ENCODE assay signal across 8 cellular contexts in the genomic region with DNA sequence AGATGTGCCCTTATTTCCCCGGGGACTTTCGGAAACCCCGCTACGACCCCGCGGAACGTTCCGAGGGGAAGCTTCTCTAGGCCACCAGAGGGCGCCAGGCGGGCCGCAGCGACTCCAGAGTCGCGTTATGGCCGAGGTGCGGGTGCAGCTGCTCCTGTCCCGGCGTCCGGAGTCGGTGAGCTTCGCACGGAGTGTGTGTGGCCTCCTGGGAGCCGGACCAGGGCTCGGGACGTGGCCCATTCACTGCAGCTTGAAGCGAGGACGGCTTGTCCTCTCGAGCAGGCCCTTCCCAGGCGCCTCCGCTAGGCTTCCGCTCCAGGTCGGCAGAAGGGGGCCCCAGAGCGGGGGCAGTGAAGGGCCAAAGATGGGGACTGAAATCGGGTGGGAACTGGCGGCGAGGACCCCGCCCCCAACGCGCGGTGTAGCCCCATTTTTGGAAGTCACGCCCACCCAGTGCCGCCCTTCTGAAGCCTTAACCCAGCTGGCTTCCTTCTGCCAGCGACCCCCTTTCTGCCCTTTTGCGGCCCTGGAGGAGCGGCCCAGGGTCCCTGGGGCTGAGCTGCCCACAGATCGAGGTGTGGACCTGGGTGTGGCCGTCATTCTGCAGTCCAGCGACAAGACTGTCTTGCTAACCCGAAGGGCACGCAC. TPM values are rescaled to one million over a fixed set of nuclear protein-coding genes. Genes with fewer than 3 reads are reported as not detected.
A peak's percentile ranks its signal among the peaks of the same experiment; 100 is the strongest.
DNase-seq lines count a peak whose midpoint lies in the region; ATAC-seq and TF ChIP-seq lines count a peak whose summit lies in the region.

A gene with protein sequence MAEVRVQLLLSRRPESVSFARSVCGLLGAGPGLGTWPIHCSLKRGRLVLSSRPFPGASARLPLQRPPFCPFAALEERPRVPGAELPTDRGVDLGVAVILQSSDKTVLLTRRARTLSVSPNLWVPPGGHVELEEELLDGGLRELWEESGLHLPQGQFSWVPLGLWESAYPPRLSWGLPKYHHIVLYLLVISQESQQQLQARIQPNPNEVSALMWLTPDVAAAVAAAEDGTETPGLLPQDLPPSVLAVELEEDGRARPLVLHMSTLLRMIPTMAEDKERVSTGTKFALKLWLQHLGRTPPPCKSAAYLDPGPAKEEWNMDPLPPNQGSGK (plus strand): TSS at position 117 of the 648 bp plus-strand sequence. CDS start 11 bp downstream, at position 128.

- TF ChIP-seq POLR2A in heart left ventricle (IDR thresholded peaks at IDR 0.05) (no peak), prostate gland (IDR thresholded peaks at IDR 0.05) (no peak)

- TF ChIP-seq CTCF in heart left ventricle (IDR thresholded peaks at IDR 0.05) (peak; percentile 87 to 98 (median 96)), prostate gland (IDR thresholded peaks at IDR 0.05) (peak; percentile 83 to 92 (median 86))

- H3K4me3 ChIP-seq in heart left ventricle (peak within 1 kb of the TSS; percentile 9 to 75 (median 66)), prostate gland (peak within 1 kb of the TSS; percentile 24 to 44)

- DNase-seq in ELF-1 (ENCODE audit: low read depth, low spot score): peak; percentile 85
- DNase-seq in LoVo (ENCODE audit: low spot score): peak; percentile 82
- DNase-seq in SKM-1 (lab: John Stamatoyannopoulos, UW; ENCODE audit: unreplicated experiment): peak; percentile 73
- peak; percentile 79 to 91 (median 85) for DNase-seq in heart left ventricle
- DNase-seq in prostate gland (ENCODE audit: low spot score): peak; percentile 80
- DNase-seq in ureter (ENCODE audit: low spot score): peak; percentile 81

- H3K36me3 Mint-ChIP-seq in activated naive CD8-positive, alpha-beta T cell: no peaks in the 10 kb centered on the region

- peak within 1 kb of the TSS; percentile 3 to 85 (median 74) for H3K27ac ChIP-seq in heart left ventricle
- H3K27ac ChIP-seq in prostate gland: peak within 1 kb of the TSS; percentile 55 to 75

- intact Hi-C loops in heart left ventricle (cut with DNase I): loop anchor here in 9 of 10 donors (1.0 to 5.0 kb wide), 7 partner anchors 63 to 169 kb away; a partner anchor contains a TSS
- intact Hi-C loops in prostate gland (cut with DNase I): loop anchor here (5.0 kb wide), 1 partner anchor 172 kb away; no protein-coding TSS in a partner anchor

- no peaks in the 10 kb centered on the region for H3K27me3 Mint-ChIP-seq in activated naive CD8-positive, alpha-beta T cell

- peak within 1 kb of the TSS; percentile 18 for H3K27ac Mint-ChIP-seq in activated naive CD8-positive, alpha-beta T cell

- peaks cover 10% of the 10 kb centered on the region for H3K4me1 Mint-ChIP-seq in activated naive CD8-positive, alpha-beta T cell (ENCODE audit: low read depth)

- H3K27me3 ChIP-seq in heart left ventricle: no peaks in the 10 kb centered on the region
- H3K27me3 ChIP-seq in prostate gland (replicated peaks; ENCODE audit: insufficient read depth): no peaks in the 10 kb centered on the region

- no peaks in the 10 kb centered on the region for H3K9me3 Mint-ChIP-seq in activated naive CD8-positive, alpha-beta T cell (ENCODE audit: low read depth)

- no peaks in the 10 kb centered on the region for H3K9me3 ChIP-seq in heart left ventricle
- H3K9me3 ChIP-seq in prostate gland: no peaks in the 10 kb centered on the region

- WGBS in heart left ventricle, 4 donors: 2 to 7% (median 3%) methylated on average over 20 to 50 of the region's 50 CpGs
- 3% methylated on average over 49 of the region's 50 CpGs for WGBS in prostate gland

- H3K4me3 Mint-ChIP-seq in activated naive CD8-positive, alpha-beta T cell: no peak within 1 kb of the TSS

- peak; percentile 62 for ATAC-seq in GM21825 (IDR thresholded peaks at IDR 0.05; ENCODE audit: unreplicated experiment)
- ATAC-seq in heart left ventricle: peak; percentile 69 to 88 (median 84)

- H3K4me1 ChIP-seq in heart left ventricle (peaks cover 0 to 23% (median 13%) of the 10 kb centered on the region in 12 donors), prostate gland (replicated peaks) (no peaks in the 10 kb centered on the region)

- H3K36me3 ChIP-seq in heart left ventricle (peaks cover 0 to 61% (median 50%) of the 10 kb centered on the region in 9 donors), prostate gland (peaks cover 6 to 16% of the 10 kb centered on the region in 2 donors)

RNA-seq across cellular contexts. Expression of the gene that starts here (rescaled TPM):
- 10 to 100 TPM in 1 of 9 donors, 1 to 10 TPM in 8; 1.7 to 10.9 (median 4.3) TPM for total RNA-seq in heart left ventricle
- polyA plus RNA-seq in heart left ventricle: 1 to 10 TPM in 1 of 2 donors, under 1 TPM in 1; 0.71 to 3.4 TPM
- 1 to 10 TPM; 3.5 to 8.6 TPM for total RNA-seq in prostate gland
- total RNA-seq in ureter: 6.7 TPM

Comparison
In these comparisons a context has a peak if more than half of its experiments do, and no peak if none do; other contexts are left out.
1. Peak in every context shown above with its lines: DNase-seq, ATAC-seq, H3K4me3 ChIP-seq and H3K27ac ChIP-seq.